ENCODE assay signal across 1 cellular context in the genomic region with DNA sequence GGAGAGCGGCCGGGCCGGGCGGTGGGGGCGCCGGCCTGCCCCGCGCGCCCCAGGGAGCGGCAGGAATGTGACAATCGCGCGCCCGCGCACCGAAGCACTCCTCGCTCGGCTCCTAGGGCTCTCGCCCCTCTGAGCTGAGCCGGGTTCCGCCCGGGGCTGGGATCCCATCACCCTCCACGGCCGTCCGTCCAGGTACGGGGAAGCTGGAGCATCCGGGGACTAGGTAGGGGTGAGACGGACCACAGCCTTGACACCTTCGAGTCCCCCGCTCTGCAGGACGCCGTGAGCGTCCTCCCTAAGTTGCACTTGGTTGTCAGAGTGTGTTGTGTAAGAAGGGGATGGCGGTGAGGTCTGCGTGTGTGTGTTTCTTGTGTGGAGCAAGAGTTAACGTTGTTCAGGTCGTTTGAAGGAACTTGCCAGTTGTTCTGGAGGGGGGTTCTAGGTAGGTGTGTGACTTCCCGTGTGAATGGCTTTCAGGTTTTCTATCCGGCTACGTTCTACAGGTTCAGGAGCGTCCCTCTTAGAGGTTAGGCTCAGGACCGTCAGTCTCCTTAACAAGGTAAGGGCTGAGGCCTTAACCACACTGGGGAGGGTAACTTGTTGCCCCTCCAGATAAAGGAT.
TF ChIP-seq lines count a peak whose summit lies in the region.

No MANE protein-coding gene starts in this region.

TF ChIP-seq in K562, 482 proteins besides CTCF, POLR2A, EP300 and RAD21 (continued from another document):
- TF ChIP-seq ZFX (CRISPR knock-in tag; IDR thresholded peaks at IDR 0.05) (no peak), TAF1 (IDR thresholded peaks at IDR 0.05; ENCODE audit: control insufficient read depth, extremely low read depth, insufficient read depth, low read length, severe bottlenecking) (no peak), NCOR1 (IDR thresholded peaks at IDR 0.05) (no peak), FUS (optimal IDR thresholded peaks at IDR 0.05; ENCODE audit: low read depth, low read length) (no peak), SP2 (IDR thresholded peaks at IDR 0.05; ENCODE audit: extremely low read depth, low read depth, low read length, poor library complexity, severe bottlenecking) (no peak), NR2F6 (CRISPR knock-in tag; IDR thresholded peaks at IDR 0.05) (no peak), SNRNP70 (optimal IDR thresholded peaks at IDR 0.05; ENCODE audit: low read depth, low read length) (no peak), MYNN (IDR thresholded peaks at IDR 0.05) (no peak), MYNN (CRISPR knock-in tag; IDR thresholded peaks at IDR 0.05) (no peak), HDAC1 (IDR thresholded peaks at IDR 0.05) (peak in 1 of 2 experiments; percentile 44; a peak in 1 of 4 replicates), FOXA1 (IDR thresholded peaks at IDR 0.05; ENCODE audit: borderline replicate concordance) (no peak), ZNF232 (CRISPR knock-in tag; IDR thresholded peaks at IDR 0.05) (no peak), CSDE1 (IDR thresholded peaks at IDR 0.05) (no peak)
- TF ChIP-seq, protein P1, sequence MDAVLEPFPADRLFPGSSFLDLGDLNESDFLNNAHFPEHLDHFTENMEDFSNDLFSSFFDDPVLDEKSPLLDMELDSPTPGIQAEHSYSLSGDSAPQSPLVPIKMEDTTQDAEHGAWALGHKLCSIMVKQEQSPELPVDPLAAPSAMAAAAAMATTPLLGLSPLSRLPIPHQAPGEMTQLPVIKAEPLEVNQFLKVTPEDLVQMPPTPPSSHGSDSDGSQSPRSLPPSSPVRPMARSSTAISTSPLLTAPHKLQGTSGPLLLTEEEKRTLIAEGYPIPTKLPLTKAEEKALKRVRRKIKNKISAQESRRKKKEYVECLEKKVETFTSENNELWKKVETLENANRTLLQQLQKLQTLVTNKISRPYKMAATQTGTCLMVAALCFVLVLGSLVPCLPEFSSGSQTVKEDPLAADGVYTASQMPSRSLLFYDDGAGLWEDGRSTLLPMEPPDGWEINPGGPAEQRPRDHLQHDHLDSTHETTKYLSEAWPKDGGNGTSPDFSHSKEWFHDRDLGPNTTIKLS (IDR thresholded peaks at IDR 0.05; ENCODE audit: borderline replicate concordance, low read depth): peak; percentile 48; the same call in 1 of the 2 replicates
- TF ChIP-seq, protein P2, sequence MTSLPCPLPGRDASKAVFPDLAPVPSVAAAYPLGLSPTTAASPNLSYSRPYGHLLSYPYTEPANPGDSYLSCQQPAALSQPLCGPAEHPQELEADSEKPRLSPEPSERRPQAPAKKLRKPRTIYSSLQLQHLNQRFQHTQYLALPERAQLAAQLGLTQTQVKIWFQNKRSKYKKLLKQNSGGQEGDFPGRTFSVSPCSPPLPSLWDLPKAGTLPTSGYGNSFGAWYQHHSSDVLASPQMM (CRISPR knock-in tag; IDR thresholded peaks at IDR 0.05): no peak
- TF ChIP-seq, protein P3, sequence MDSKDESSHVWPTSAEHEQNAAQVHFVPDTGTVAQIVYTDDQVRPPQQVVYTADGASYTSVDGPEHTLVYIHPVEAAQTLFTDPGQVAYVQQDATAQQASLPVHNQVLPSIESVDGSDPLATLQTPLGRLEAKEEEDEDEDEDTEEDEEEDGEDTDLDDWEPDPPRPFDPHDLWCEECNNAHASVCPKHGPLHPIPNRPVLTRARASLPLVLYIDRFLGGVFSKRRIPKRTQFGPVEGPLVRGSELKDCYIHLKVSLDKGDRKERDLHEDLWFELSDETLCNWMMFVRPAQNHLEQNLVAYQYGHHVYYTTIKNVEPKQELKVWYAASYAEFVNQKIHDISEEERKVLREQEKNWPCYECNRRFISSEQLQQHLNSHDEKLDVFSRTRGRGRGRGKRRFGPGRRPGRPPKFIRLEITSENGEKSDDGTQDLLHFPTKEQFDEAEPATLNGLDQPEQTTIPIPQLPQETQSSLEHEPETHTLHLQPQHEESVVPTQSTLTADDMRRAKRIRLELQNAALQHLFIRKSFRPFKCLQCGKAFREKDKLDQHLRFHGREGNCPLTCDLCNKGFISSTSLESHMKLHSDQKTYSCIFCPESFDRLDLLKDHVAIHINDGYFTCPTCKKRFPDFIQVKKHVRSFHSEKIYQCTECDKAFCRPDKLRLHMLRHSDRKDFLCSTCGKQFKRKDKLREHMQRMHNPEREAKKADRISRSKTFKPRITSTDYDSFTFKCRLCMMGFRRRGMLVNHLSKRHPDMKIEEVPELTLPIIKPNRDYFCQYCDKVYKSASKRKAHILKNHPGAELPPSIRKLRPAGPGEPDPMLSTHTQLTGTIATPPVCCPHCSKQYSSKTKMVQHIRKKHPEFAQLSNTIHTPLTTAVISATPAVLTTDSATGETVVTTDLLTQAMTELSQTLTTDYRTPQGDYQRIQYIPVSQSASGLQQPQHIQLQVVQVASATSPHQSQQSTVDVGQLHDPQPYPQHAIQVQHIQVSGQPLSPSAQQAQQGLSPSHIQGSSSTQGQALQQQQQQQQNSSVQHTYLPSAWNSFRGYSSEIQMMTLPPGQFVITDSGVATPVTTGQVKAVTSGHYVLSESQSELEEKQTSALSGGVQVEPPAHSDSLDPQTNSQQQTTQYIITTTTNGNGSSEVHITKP (IDR thresholded peaks at IDR 0.05; ENCODE audit: partially characterized antibody): peak; percentile 39
- TF ChIP-seq, protein P4, sequence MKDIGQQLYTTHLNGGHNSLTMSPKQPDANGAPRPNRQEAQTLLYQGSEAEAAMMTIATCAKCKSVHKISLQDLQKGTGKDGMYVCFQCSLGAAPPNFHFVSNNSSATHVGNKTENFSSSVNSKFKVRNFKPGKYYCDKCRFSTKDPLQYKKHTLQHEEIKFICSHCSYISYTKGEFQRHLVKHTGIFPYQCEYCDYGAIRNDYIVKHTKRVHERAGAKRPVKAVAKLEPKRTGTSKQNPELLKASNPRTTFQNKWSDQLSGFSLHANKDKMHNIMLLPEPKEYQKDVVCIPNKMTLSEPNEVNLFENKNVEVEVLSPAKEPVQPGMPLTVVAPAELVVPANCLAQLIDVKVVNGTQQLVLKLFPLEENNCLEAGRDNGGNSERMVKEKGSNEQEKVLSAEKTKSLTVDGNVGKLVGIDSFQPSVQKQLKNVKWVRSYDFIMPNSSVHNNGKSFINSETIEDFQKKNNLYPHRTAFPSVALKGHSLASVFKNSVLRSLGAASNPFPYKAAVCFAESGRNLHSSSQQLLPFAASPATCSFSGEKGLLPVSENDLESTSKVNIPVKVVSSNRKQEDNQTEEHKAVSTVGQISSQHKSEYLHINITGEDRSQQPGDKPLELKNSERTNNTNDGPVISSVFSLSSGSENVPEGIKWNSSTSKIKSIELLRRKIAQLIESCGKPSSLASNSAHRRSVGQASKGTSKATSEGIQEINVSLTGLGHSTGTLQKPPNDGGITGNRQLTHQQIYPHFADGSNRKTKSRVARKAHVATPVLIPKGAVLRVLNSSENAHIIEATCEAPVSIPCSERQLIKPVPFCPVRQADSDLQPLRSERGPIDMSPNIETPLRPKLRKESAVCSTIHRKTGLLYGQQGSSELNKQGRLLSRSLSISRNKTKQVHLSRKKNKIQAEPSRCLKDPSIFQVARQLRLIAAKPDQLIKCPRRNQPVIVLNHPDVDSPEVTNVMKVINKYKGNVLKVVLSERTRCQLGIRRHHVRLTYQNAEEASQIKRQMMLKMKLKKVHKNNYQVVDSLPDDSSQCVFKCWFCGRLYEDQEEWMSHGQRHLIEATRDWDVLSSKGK (CRISPR knock-in tag; IDR thresholded peaks at IDR 0.05): no peak
TF ChIP-seq in K562: peak in this region for 16.
